ENCODE assay signal across 11 cellular contexts in the genomic region with DNA sequence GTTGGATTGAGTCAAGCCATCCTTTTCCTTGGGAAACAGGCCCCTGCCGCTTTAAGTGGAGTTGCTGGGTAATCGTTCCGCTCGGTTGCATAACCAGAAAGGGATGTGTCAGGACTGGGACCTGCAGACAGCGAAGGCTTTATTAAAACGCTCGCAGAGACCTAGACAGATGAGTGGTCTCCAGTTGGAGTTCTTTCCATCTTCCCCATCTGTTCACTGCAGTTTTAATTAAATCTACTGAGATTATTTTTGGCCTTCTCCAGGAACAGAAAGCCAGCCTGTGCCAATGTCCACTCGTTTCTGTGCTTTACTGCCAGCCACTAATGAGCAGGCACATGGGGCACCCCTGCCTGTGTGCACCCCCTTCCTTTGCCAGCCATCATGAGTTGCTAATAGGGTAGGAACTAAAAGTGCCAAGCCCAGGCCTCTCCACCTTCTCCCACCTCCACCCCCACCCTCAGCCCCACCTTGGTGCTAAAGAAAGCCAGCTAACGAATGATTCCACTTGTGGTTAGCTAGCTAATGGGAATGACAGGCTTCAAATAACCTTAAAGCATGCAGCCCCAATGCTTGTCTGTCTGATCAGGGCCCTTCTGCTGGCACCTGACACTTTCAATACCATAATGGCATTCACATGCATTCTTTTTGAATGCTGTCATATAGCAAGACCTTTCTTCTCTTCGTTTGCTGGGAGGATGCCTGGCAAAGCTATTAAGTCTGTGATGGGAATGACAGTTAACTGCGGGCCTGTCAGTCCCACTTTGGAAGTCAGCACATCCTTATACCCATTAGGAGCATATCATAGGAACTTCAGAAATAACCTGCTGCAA.
A peak's percentile ranks its signal among the peaks of the same experiment; 100 is the strongest.
DNase-seq lines count a peak whose midpoint lies in the region; FAIRE-seq and TF ChIP-seq lines count a peak whose summit lies in the region.
"Had no signal": no experiment of that assay in that cellular context is flagged by ENCODE, and none has a peak within 500 bp of the region (broad histone marks: within the 10 kb centered on the region; RNA-seq: fewer than 3 reads in every experiment).

No MANE protein-coding gene starts in this region.

- TF ChIP-seq CTCF in epithelial cell of esophagus (IDR thresholded peaks at IDR 0.05; ENCODE audit: insufficient read depth, low read depth, low read length, missing control alignments) (no peak), GM20000 (IDR thresholded peaks at IDR 0.05; ENCODE audit: extremely low read depth, missing control alignments) (no peak)

- H3K4me3 ChIP-seq in epithelial cell of esophagus (ENCODE audit: low read length): no peak overlapping the region
- H3K4me3 ChIP-seq: esophagus muscularis mucosa, suprapubic skin had no signal

- no peak for FAIRE-seq in GM19239 (lab: Jason Lieb, UNC)

- DNase-seq in HEK293T (ENCODE audit: extremely low spot score): peak; percentile 46
- DNase-seq in NCI-H446 treated with DMSO at 0.1 percent for 48 hours (lab: John Stamatoyannopoulos, UW): peak; percentile 97
- peak; percentile 90 for DNase-seq in epithelial cell of esophagus (ENCODE audit: low read depth)
- DNase-seq in occipital lobe (lab: John Stamatoyannopoulos, UW): peak; percentile 50
- DNase-seq in GM20000 (ENCODE audit: low spot score): no peak
- DNase-seq in activated naive CD4-positive, alpha-beta T cell (lab: John Stamatoyannopoulos, UW): no peak
- DNase-seq in GM19239 (ENCODE audit: insufficient read length, low spot score): no peak
- no peak for DNase-seq in NCI-H2081 (lab: John Stamatoyannopoulos, UW)
- DNase-seq: T-helper 2 cell had no signal

- POLR2A ChIA-PET in HEK293T (lab: Yijun Ruan, JAX): no interaction called here

- CTCF ChIA-PET in HEK293T (lab: Yijun Ruan, JAX): no interaction called here

TF ChIP-seq in HEK293T, 16 proteins besides CTCF, POLR2A, EP300 and RAD21:
- TF ChIP-seq BHLHE40 (IDR thresholded peaks at IDR 0.05; ENCODE audit: borderline replicate concordance) (no peak), LEF1 (IDR thresholded peaks at IDR 0.05; ENCODE audit: borderline replicate concordance) (no peak), FOXK2 (IDR thresholded peaks at IDR 0.05) (no peak), SP1 (IDR thresholded peaks at IDR 0.05) (no peak)
- TF ChIP-seq, protein P1, sequence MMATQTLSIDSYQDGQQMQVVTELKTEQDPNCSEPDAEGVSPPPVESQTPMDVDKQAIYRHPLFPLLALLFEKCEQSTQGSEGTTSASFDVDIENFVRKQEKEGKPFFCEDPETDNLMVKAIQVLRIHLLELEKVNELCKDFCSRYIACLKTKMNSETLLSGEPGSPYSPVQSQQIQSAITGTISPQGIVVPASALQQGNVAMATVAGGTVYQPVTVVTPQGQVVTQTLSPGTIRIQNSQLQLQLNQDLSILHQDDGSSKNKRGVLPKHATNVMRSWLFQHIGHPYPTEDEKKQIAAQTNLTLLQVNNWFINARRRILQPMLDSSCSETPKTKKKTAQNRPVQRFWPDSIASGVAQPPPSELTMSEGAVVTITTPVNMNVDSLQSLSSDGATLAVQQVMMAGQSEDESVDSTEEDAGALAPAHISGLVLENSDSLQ (IDR thresholded peaks at IDR 0.05): peak; percentile 28; the same call in 1 of the 2 replicates
TF ChIP-seq in HEK293T: peak in this region for 1.

Comparison
In these comparisons a context has a peak if more than half of its experiments do, and no peak if none do; other contexts are left out.
1. DNase-seq: peak in HEK293T (single experiment), NCI-H446 treated with DMSO at 0.1 percent for 48 hours (single experiment), epithelial cell of esophagus (single experiment) and occipital lobe (single experiment); none in GM20000 (single experiment), activated naive CD4-positive, alpha-beta T cell (0 of 4), GM19239 (single experiment) and NCI-H2081 (0 of 2).